Comparison of ENCODE assay signal across 1 cellular context in the genomic region with DNA sequence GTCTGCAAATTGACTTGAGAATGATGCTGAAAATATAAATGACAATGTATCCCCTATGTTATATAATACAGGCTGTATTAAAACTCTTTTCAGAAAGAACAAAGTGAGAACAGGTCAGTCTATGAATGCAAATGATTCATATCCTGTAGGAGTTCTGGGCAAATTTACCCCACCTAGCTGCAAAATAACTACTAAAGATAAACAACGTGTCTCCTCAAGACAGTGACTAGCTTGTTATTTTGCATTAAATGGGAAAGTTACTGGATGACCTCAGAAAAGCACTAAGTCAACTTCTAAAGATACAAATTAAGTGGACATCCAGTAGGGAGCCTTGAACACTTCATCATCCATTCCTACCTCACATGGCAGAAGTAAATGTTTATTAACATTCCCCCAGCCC.
TF ChIP-seq lines count a peak whose summit lies in the region.

No MANE protein-coding gene starts in this region.

TF ChIP-seq in K562, 482 proteins besides CTCF, POLR2A, EP300 and RAD21:
- TF ChIP-seq RFX7 (CRISPR knock-in tag; IDR thresholded peaks at IDR 0.05) (no peak), FOSL1 (tag; conservative IDR thresholded peaks at IDR 0.05) (0 out of 2 replicates have a peak, but pooled peaks have one; percentile 23), HMG20B (CRISPR knock-in tag; IDR thresholded peaks at IDR 0.05) (no peak), LEF1 (IDR thresholded peaks at IDR 0.05) (no peak), ZKSCAN8 (CRISPR knock-in tag; IDR thresholded peaks at IDR 0.05) (no peak), ZNF175 (CRISPR knock-in tag; IDR thresholded peaks at IDR 0.05; ENCODE audit: low read depth) (no peak), ZNF408 (CRISPR knock-in tag; IDR thresholded peaks at IDR 0.05; ENCODE audit: low read depth) (no peak), RBBP5 (IDR thresholded peaks at IDR 0.05; ENCODE audit: borderline replicate concordance, insufficient read depth, low read length, poor library complexity, severe bottlenecking) (no peak)
- TF ChIP-seq, protein P1, sequence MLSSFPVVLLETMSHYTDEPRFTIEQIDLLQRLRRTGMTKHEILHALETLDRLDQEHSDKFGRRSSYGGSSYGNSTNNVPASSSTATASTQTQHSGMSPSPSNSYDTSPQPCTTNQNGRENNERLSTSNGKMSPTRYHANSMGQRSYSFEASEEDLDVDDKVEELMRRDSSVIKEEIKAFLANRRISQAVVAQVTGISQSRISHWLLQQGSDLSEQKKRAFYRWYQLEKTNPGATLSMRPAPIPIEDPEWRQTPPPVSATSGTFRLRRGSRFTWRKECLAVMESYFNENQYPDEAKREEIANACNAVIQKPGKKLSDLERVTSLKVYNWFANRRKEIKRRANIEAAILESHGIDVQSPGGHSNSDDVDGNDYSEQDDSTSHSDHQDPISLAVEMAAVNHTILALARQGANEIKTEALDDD (IDR thresholded peaks at IDR 0.05): no peak
TF ChIP-seq in K562: peak in this region for 1.
